In genomic region chr1:246698466-246699094, GRCh38 we compare ENCODE assay signal across 8 cellular contexts. TPM values are rescaled to one million over a fixed set of nuclear protein-coding genes. Genes with fewer than 3 reads are reported as not detected.
DNase-seq lines count a peak whose midpoint lies in the region; ATAC-seq and TF ChIP-seq lines count a peak whose summit lies in the region.

No MANE protein-coding gene starts in this region.

- H3K9me2 ChIP-seq in GM23248 (ENCODE audit: insufficient read depth) = no peaks in the 10 kb centered on the region

- peaks cover 11% of the 10 kb centered on the region; the same call in 1 of the 2 replicates for H3K4me1 ChIP-seq in GM23248 (ENCODE audit: insufficient read depth)
- H3K4me1 ChIP-seq in skeletal muscle tissue (ENCODE audit: control insufficient read depth in 3 of 3, insufficient read depth in 3 of 3, low read length in 3 of 3) = peaks cover 12 to 20% (median 15%) of the 10 kb centered on the region in 3 donors

- H3K27ac ChIP-seq in GM23248 (peak overlapping the region; percentile 42), VCaP (peak overlapping the region; percentile 51; the same call in 1 of the 2 replicates), skeletal muscle tissue (ENCODE audit: low read depth, low read length) (peak overlapping the region; percentile 96)

- H3K9ac ChIP-seq in GM23248 (peak overlapping the region; percentile 80), skeletal muscle tissue (ENCODE audit: low read depth in 1 of 3, low read length in 3 of 3) (peak overlapping the region; percentile 72 to 81 (median 76))

- DNase-seq in GM23248 = no peak
- DNase-seq in fibroblast of villous mesenchyme (ENCODE audit: low read depth) = no peak
- DNase-seq in effector CD4-positive, alpha-beta T cell = no peak
- DNase-seq in activated CD4-positive, alpha-beta T cell treated with anti-CD3 and anti-CD28 coated beads for 1 hour = no peak

- in situ Hi-C loops in GM23248 (cut with MboI) = no loop called here

- H3K36me3 ChIP-seq in GM23248 (ENCODE audit: low read depth) (no peaks in the 10 kb centered on the region), skeletal muscle tissue (ENCODE audit: control insufficient read depth in 3 of 3, insufficient read depth in 3 of 3, low read length in 3 of 3) (no peaks in the 10 kb centered on the region)

- ATAC-seq in HG03571 (IDR thresholded peaks at IDR 0.05; ENCODE audit: unreplicated experiment) (no peak), HG03439 (IDR thresholded peaks at IDR 0.05; ENCODE audit: unreplicated experiment) (no peak)

- H3K4me3 ChIP-seq in GM23248 (peak overlapping the region; percentile 64), fibroblast of villous mesenchyme (ENCODE audit: low read depth, low read length) (peak overlapping the region; percentile 44), skeletal muscle tissue (ENCODE audit: low read length in 3 of 3) (peak overlapping the region; percentile 38 to 70 (median 59))

- TF ChIP-seq CTCF in VCaP (conservative IDR thresholded peaks at IDR 0.05) (no peak), fibroblast of villous mesenchyme (IDR thresholded peaks at IDR 0.05; ENCODE audit: insufficient read depth, low read depth, low read length) (no peak)

- no peaks in the 10 kb centered on the region for H3K27me3 ChIP-seq in GM23248 (replicated peaks; ENCODE audit: insufficient read depth)
- no peaks in the 10 kb centered on the region for H3K27me3 ChIP-seq in skeletal muscle tissue (ENCODE audit: control insufficient read depth in 3 of 3, insufficient read depth in 3 of 3, low read length in 3 of 3)

- peak overlapping the region; percentile 64 for H3K4me2 ChIP-seq in GM23248 (ENCODE audit: unreplicated experiment)

- WGBS in GM23248 (ENCODE audit: low coverage in 1 of 2, low lambda C conversion rate in 2 of 2, missing lambda C conversion rate in 2 of 2), 2 experiments = 62 to 66% methylated on average over 8 of the region's 8 CpGs

- no peaks in the 10 kb centered on the region for H3K9me3 ChIP-seq in GM23248 (ENCODE audit: low read depth)
- no peaks in the 10 kb centered on the region for H3K9me3 ChIP-seq in skeletal muscle tissue (ENCODE audit: control insufficient read depth in 3 of 3, low read length in 3 of 3)

- H3F3A ChIP-seq in GM23248 (ENCODE audit: insufficient read depth) = no peaks in the 10 kb centered on the region

- H4K20me1 ChIP-seq in GM23248 (ENCODE audit: insufficient read depth) = no peaks in the 10 kb centered on the region

- H3K79me2 ChIP-seq in GM23248 (ENCODE audit: insufficient read depth) = no peaks in the 10 kb centered on the region

- H2AFZ ChIP-seq in GM23248 = peak overlapping the region; percentile 92

RNA-seq across cellular contexts. Expression of gene SCCPDH, which starts 25.6 kb away (rescaled TPM):
- total RNA-seq in GM23248 (2014; rRNA removed; shearing (Covaris generic)) = 26.4 and 36.3 TPM in 2 replicates
- 37.5 and 40.3 TPM in 2 replicates for polyA plus RNA-seq in GM23248 (2016; fragmentation: Nextera tagmentation; extraction: Ambion mirVana)
- 47.4 and 65.2 TPM in 2 replicates for total RNA-seq in fibroblast of villous mesenchyme
- 50.6 TPM for total RNA-seq in skeletal muscle tissue

Comparison
In these comparisons a context has a peak if more than half of its experiments do, and no peak if none do; other contexts are left out.
1. H3K27ac ChIP-seq: peak in every context shown above with its lines; median percentile 96 in skeletal muscle tissue; 51 in VCaP; 42 in GM23248.